ENCODE assay signal across 24 cellular contexts in genomic region chr13:30401347-30401746, GRCh38. TPM values are rescaled to one million over a fixed set of nuclear protein-coding genes. Genes with fewer than 3 reads are reported as not detected.
"Had no signal": no experiment of that assay in that cellular context is flagged by ENCODE, and none has a peak within 500 bp of the region (broad histone marks: within the 10 kb centered on the region; RNA-seq: fewer than 3 reads in every experiment).

No MANE protein-coding gene starts in this region.

- H3K36me3 ChIP-seq: SJSA1 had no signal

- H3K4me3 ChIP-seq: SJSA1 had no signal

- H3K27ac Mint-ChIP-seq: T-cell had no signal

- H3K36me3 Mint-ChIP-seq: T-cell had no signal

- H3K9ac ChIP-seq: SK-N-SH had no signal

- H3K4me3 Mint-ChIP-seq: T-cell had no signal

- H3K9me3 Mint-ChIP-seq: T-cell had no signal

- ATAC-seq: T-cell had no signal

- H3K4me2 ChIP-seq: SK-N-SH had no signal

- H3K27me3 ChIP-seq: SJSA1 had no signal

- H3K4me1 ChIP-seq: SJSA1 had no signal

- H3K27ac ChIP-seq: SJSA1 had no signal

- H3K27me3 Mint-ChIP-seq: T-cell had no signal

- DNase-seq: KBM-7, NCI-H1092, NCI-H1105 treated with DMSO at 0.1 percent for 48 hours, NCI-H1417 treated with DMSO at 0.1 percent for 48 hours, NCI-H1694 treated with DMSO at 0.1 percent for 48 hours, NCI-H1930, NCI-H2081 treated with DMSO at 0.1 percent for 48 hours, NCI-H2171, NCI-H226, NCI-H446, NCI-H510A, NCI-H524 treated with DMSO at 0.1 percent for 48 hours, NCI-H69, NCI-H774, Right ventricle myocardium superior, RPMI8226, SIG-M5, SK-N-SH, SW 1271, T-cell had no signal

RNA-seq across cellular contexts. Expression of gene UBE2L5, which starts 20.9 kb away (rescaled TPM):
- total RNA-seq: HT-29, LHCN-M2, MCF 10A, Right ventricle myocardium superior, SJSA1 had no signal
